Comparison of ENCODE assay signal across 26 cellular contexts in genomic region chr11:46480166-46480726, GRCh38.
"Had no signal": no experiment of that assay in that cellular context is flagged by ENCODE, and none has a peak within 500 bp of the region (broad histone marks: within the 10 kb centered on the region; RNA-seq: fewer than 3 reads in every experiment).

No MANE protein-coding gene starts in this region.

- H3K9ac ChIP-seq: neural progenitor cell, parathyroid adenoma had no signal

- H3K4me3 ChIP-seq: left ventricle myocardium inferior, lung, neural progenitor cell, right atrium auricular region, right lobe of liver, smooth muscle cell, tibial nerve, uterus had no signal

- H3K27me3 ChIP-seq: neural progenitor cell, neutrophil, right atrium auricular region, right lobe of liver, tibial nerve, uterus had no signal

- H3K9me3 ChIP-seq: left ventricle myocardium inferior, neutrophil, right atrium auricular region, right lobe of liver, tibial nerve, uterus had no signal

- H3K27ac Mint-ChIP-seq: mesothelial cell of epicardium; natural killer cell; nephron progenitor cell; neural progenitor cell; stimulated activated memory B cell treated with anti-CD40 and anti-IgM and Interleukin-4, amounts not matched to agents 10 μg/mL and 1 μg/mL and 100 μg/mL, for 72 hours; stimulated activated naive CD8-positive, alpha-beta T cell treated with anti-CD3 and anti-CD28 coated beads, Interleukin-15, amount 100 ng/mL, for 72 hours; type B pancreatic cell had no signal

- H2AFZ ChIP-seq: neural progenitor cell, parathyroid adenoma had no signal

- H3K27me3 Mint-ChIP-seq: naive B cell; stimulated activated memory B cell treated with anti-CD40 and anti-IgM and Interleukin-4, amounts not matched to agents 10 μg/mL and 1 μg/mL and 100 μg/mL, for 72 hours; stimulated activated naive CD8-positive, alpha-beta T cell treated with anti-CD3 and anti-CD28 coated beads, Interleukin-15, amount 100 ng/mL, for 72 hours; type B pancreatic cell had no signal

- ATAC-seq: natural killer cell; right lobe of liver; stimulated activated memory B cell treated with anti-CD40 and anti-IgM and Interleukin-4, amounts not matched to agents 10 μg/mL and 1 μg/mL and 100 μg/mL, for 72 hours; stimulated activated naive CD8-positive, alpha-beta T cell treated with anti-CD3 and anti-CD28 coated beads, Interleukin-15, amount 100 ng/mL, for 72 hours had no signal

- H3K4me3 Mint-ChIP-seq: mesothelial cell of epicardium; naive B cell; natural killer cell; nephron progenitor cell; neural progenitor cell; stimulated activated memory B cell treated with anti-CD40 and anti-IgM and Interleukin-4, amounts not matched to agents 10 μg/mL and 1 μg/mL and 100 μg/mL, for 72 hours; stimulated activated naive CD8-positive, alpha-beta T cell treated with anti-CD3 and anti-CD28 coated beads, Interleukin-15, amount 100 ng/mL, for 72 hours; type B pancreatic cell had no signal

- H3K27ac ChIP-seq: left ventricle myocardium inferior, neural progenitor cell, neutrophil, parathyroid adenoma, right atrium auricular region, right lobe of liver, tibial nerve, uterus had no signal

- H3K36me3 ChIP-seq: left ventricle myocardium inferior, neural progenitor cell, right atrium auricular region, right lobe of liver, uterus had no signal

- H3K4me1 ChIP-seq: right atrium auricular region, right lobe of liver, uterus had no signal

- H3K4me2 ChIP-seq: smooth muscle cell had no signal

- H3K36me3 Mint-ChIP-seq: natural killer cell had no signal

- DNase-seq: hypothalamus; left ventricle myocardium inferior; mesendoderm; naive B cell; natural killer cell; nephron progenitor cell; occipital lobe; right lobe of liver; stimulated activated CD4-positive, alpha-beta T cell treated with anti-CD3 and anti-CD28 coated beads, Interleukin-1b, Interleukin-23, amount 100 ng/mL, for 48 hours; stimulated activated CD4-positive, alpha-beta T cell treated with anti-CD3 and anti-CD28 coated beads, Interleukin-2, amount 100 ng/mL, for 48 hours; stimulated activated CD4-positive, alpha-beta T cell treated with anti-CD3 and anti-CD28 coated beads, Interleukin-4, amount 100 ng/mL, for 4 hours; stimulated activated CD8-positive, alpha-beta memory T cell treated with anti-CD3 and anti-CD28 coated beads, Interleukin-4, amount 100 ng/mL, for 48 hours; stimulated activated naive CD4-positive, alpha-beta T cell treated with Interleukin-2 at 50 U/mL for 16 hours; stimulated activated naive CD8-positive, alpha-beta T cell treated with anti-CD3 and anti-CD28 coated beads, Interleukin-15, amount 100 ng/mL, for 72 hours; substantia nigra; uterus had no signal
